ENCODE assay signal across 1 cellular context in genomic region chr2:128258218-128258617, GRCh38.
TF ChIP-seq lines count a peak whose summit lies in the region.

No MANE protein-coding gene starts in this region.

TF ChIP-seq in GM23338, 12 proteins besides CTCF, POLR2A, EP300 and RAD21 (continued from another document):
- no peak for TF ChIP-seq ZNF462 (CRISPR knock-in tag; IDR thresholded peaks at IDR 0.05)
- TF ChIP-seq ETS1 (IDR thresholded peaks at IDR 0.05), result no peak
- TF ChIP-seq JUNB (IDR thresholded peaks at IDR 0.05; ENCODE audit: unreplicated experiment), result no peak
